ENCODE assay signal across 1 cellular context in the genomic region with DNA sequence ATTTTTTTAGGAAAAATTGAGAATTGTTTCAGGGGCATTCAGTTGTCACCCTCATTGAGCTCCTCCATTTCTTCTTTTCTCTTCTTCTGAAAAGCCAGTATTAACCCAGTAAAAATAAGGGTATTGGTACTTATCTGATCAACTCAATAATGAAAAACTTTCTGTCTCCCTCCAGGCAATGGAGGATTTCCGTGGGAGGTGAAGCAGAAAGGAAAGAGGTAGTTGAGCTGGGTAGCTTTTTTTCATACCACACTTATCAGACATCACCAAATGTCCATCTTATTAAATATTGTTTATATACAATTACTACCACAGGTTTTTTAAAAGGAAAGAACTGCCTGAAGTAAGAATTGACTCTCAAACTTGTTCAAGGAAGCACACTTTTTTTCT.
TF ChIP-seq lines count a peak whose summit lies in the region.

No MANE protein-coding gene starts in this region.

TF ChIP-seq in HEK293T, 16 proteins besides CTCF, POLR2A, EP300 and RAD21 (continued from another document):
- TF ChIP-seq ZNF384 (IDR thresholded peaks at IDR 0.05) (no peak), HDGF (IDR thresholded peaks at IDR 0.05; ENCODE audit: borderline replicate concordance) (no peak), TARDBP (IDR thresholded peaks at IDR 0.05) (no peak), L3MBTL2 (conservative IDR thresholded peaks at IDR 0.05) (no peak), FOXA1 (IDR thresholded peaks at IDR 0.05) (no peak), SUZ12 (IDR thresholded peaks at IDR 0.05) (no peak), SP1 (IDR thresholded peaks at IDR 0.05) (no peak), FOXK2 (IDR thresholded peaks at IDR 0.05) (no peak), NFRKB (IDR thresholded peaks at IDR 0.05) (no peak), ELF4 (IDR thresholded peaks at IDR 0.05) (no peak), LEF1 (IDR thresholded peaks at IDR 0.05; ENCODE audit: borderline replicate concordance) (no peak), ARNT (IDR thresholded peaks at IDR 0.05) (no peak)
- TF ChIP-seq, protein P1, sequence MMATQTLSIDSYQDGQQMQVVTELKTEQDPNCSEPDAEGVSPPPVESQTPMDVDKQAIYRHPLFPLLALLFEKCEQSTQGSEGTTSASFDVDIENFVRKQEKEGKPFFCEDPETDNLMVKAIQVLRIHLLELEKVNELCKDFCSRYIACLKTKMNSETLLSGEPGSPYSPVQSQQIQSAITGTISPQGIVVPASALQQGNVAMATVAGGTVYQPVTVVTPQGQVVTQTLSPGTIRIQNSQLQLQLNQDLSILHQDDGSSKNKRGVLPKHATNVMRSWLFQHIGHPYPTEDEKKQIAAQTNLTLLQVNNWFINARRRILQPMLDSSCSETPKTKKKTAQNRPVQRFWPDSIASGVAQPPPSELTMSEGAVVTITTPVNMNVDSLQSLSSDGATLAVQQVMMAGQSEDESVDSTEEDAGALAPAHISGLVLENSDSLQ (IDR thresholded peaks at IDR 0.05) = no peak
TF ChIP-seq in HEK293T: peak in this region for 0.
